8 cellular contexts compared by ENCODE assay signal in genomic region chr9:33623658-33624586, GRCh38.
DNase-seq lines count a peak whose midpoint lies in the region; ATAC-seq and TF ChIP-seq lines count a peak whose summit lies in the region.

No MANE protein-coding gene starts in this region.

- intact Hi-C loops in lower lobe of right lung (cut with DNase I) = no loop called here

- peaks cover 3% of the 10 kb centered on the region for H3K4me1 ChIP-seq in lower lobe of right lung

- no peaks in the 10 kb centered on the region for H3K9me3 ChIP-seq in lower lobe of right lung

- ATAC-seq in HG03280 (IDR thresholded peaks at IDR 0.05; ENCODE audit: unreplicated experiment) (peak; percentile 84), lower lobe of right lung (peak; percentile 94 to 96)

- peaks cover 32% of the 10 kb centered on the region for H3K27me3 ChIP-seq in lower lobe of right lung (ENCODE audit: low read depth)

- H3K36me3 ChIP-seq in lower lobe of right lung = no peaks in the 10 kb centered on the region

- H3K27ac ChIP-seq in lower lobe of right lung = no peak overlapping the region

- H3K4me3 ChIP-seq in lower lobe of right lung = no peak overlapping the region

- TF ChIP-seq CTCF in lower lobe of right lung (IDR thresholded peaks at IDR 0.05) = peak; percentile 86

- DNase-seq in NCI-H1417 (lab: John Stamatoyannopoulos, UW) (peak; percentile 61 to 85 (median 73)), NCI-H1417 treated with DMSO at 0.1 percent for 48 hours (lab: John Stamatoyannopoulos, UW) (no peak), NCI-H510A treated with DMSO at 0.1 percent for 48 hours (lab: John Stamatoyannopoulos, UW) (peak; percentile 54), dermis microvascular lymphatic vessel endothelial cell (ENCODE audit: low read depth in 2 of 2) (peak; percentile 49 to 70), lower lobe of right lung (peak; percentile 54)
- DNase-seq in activated CD4-positive, alpha-beta T cell treated with anti-CD3 and anti-CD28 coated beads, Interleukin-2, amount 50 U/mL, for 1 hour = peak; percentile 63
- DNase-seq in stimulated activated CD8-positive, alpha-beta memory T cell treated with anti-CD3 and anti-CD28 coated beads, Interleukin-15, amount 100 ng/mL, for 1 hour (ENCODE audit: low read depth) = peak; percentile 42
